ENCODE assay signal across 8 cellular contexts in the genomic region with DNA sequence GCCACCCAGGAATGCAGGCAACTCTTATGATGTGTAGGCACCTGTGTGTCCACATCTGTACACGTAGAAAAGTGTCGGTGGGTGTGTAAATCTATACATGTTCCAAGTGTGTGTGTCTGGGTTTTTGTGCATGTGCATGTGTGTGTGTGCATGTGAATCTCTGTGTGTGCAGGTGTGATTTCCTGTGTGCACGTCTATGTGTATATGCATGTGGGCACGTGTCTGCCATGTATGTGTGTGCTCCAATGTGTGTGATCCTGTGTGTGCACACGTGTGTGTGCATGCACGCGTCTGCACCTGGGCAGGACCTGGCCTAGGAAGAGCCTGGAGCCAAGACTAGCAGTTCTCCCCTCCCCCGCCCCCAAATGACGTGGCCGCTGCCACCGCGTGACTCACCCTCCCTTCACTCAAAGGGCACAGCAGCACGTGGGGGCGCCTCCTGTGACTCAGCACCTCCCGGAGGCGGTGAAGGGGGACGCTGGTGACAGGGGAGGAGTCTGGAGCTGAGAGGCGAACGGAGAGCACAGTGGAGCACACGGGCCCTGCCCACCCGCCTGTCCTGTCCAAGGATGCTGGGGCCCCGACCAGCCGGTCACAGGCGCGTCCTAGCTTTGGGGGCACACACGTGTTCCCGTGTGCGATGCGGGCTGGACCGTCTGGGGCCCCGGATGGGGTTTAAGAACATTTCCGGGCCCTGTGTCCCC.
DNase-seq lines count a peak whose midpoint lies in the region; ATAC-seq lines count a peak whose summit lies in the region.

No MANE protein-coding gene starts in this region.

- H3K27me3 ChIP-seq in effector memory CD4-positive, alpha-beta T cell (replicated peaks; ENCODE audit: control insufficient read depth, insufficient read depth, low read length, poor library complexity, severe bottlenecking), result no peaks in the 10 kb centered on the region

- H3K36me3 ChIP-seq in effector memory CD4-positive, alpha-beta T cell (ENCODE audit: control insufficient read depth, insufficient read depth, low read length), result no peaks in the 10 kb centered on the region

- peak overlapping the region; percentile 55 for H3K4me3 ChIP-seq in effector memory CD4-positive, alpha-beta T cell (ENCODE audit: insufficient read depth, low read depth, low read length, poor library complexity, severe bottlenecking)

- ATAC-seq in GM18873 (IDR thresholded peaks at IDR 0.05; ENCODE audit: low FRiP score, unreplicated experiment), result peak; percentile 35
- ATAC-seq in HG03139 (IDR thresholded peaks at IDR 0.05; ENCODE audit: unreplicated experiment), result peak; percentile 50

- DNase-seq in AG08396 (ENCODE audit: low spot score) (peak; percentile 97), medulla oblongata (ENCODE audit: extremely low spot score) (peak; percentile 94)
- peak; percentile 92 for DNase-seq in NK-92 treated with Interleukin-12 subunit alpha and Interleukin-12 subunit beta, amount 100 ng/mL, for 24 hours (lab: John Stamatoyannopoulos, UW)
- peak; percentile 96 for DNase-seq in activated CD8-positive, alpha-beta memory T cell treated with anti-CD3 and anti-CD28 coated beads for 24 hours
- peak; percentile 92 to 94 (median 93) for DNase-seq in effector memory CD4-positive, alpha-beta T cell
- DNase-seq in stimulated activated CD4-positive, alpha-beta T cell treated with anti-CD3 and anti-CD28 coated beads, TNF-alpha, amount 100 ng/mL, for 4 hours (ENCODE audit: low read depth in 3 of 3), result peak; percentile 89 to 96 (median 96)

- peaks cover 23% of the 10 kb centered on the region for H3K4me1 ChIP-seq in effector memory CD4-positive, alpha-beta T cell (ENCODE audit: control insufficient read depth, insufficient read depth, low read length, poor library complexity, severe bottlenecking)

- H3K27ac ChIP-seq in effector memory CD4-positive, alpha-beta T cell (ENCODE audit: insufficient read depth, low read length, poor library complexity, severe bottlenecking), result peak overlapping the region; percentile 56

- no peaks in the 10 kb centered on the region for H3K9me3 ChIP-seq in effector memory CD4-positive, alpha-beta T cell (ENCODE audit: control insufficient read depth, low read length)

Comparison
In these comparisons a context has a peak if more than half of its experiments do, and no peak if none do; other contexts are left out.
1. Peak in every context shown above with its lines: DNase-seq, ATAC-seq, H3K4me3 ChIP-seq and H3K27ac ChIP-seq.